Comparison of ENCODE assay signal across 1 cellular context in the genomic region with DNA sequence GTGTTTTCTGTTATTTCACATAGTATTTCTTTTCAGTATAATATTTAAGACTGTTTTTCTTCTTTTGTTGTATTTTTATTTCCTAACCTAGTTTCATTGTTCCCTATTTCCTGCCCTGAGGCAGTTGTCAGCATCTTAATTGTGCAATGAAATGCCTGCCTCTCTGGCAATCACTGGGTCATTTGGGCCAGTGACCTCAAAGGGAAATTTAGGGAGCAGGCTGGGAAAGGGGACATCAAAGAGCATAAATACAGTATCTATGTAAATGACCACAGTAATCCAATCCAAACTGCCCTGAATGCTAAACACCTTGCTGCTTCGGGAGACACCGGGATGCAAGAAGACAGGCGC.
TF ChIP-seq lines count a peak whose summit lies in the region.

No MANE protein-coding gene starts in this region.

TF ChIP-seq in SK-N-SH treated with all-trans-retinoic acid at 6 μM for 48 hours, 23 proteins besides CTCF, POLR2A, EP300 and RAD21 (continued from another document):
- TF ChIP-seq, protein P1, sequence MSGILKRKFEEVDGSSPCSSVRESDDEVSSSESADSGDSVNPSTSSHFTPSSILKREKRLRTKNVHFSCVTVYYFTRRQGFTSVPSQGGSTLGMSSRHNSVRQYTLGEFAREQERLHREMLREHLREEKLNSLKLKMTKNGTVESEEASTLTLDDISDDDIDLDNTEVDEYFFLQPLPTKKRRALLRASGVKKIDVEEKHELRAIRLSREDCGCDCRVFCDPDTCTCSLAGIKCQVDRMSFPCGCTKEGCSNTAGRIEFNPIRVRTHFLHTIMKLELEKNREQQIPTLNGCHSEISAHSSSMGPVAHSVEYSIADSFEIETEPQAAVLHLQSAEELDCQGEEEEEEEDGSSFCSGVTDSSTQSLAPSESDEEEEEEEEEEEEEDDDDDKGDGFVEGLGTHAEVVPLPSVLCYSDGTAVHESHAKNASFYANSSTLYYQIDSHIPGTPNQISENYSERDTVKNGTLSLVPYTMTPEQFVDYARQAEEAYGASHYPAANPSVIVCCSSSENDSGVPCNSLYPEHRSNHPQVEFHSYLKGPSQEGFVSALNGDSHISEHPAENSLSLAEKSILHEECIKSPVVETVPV (CRISPR knock-in tag; IDR thresholded peaks at IDR 0.05), result no peak
- no peak for TF ChIP-seq SNAI2 (CRISPR knock-in tag; IDR thresholded peaks at IDR 0.05)
- no peak for TF ChIP-seq ESRRG (CRISPR knock-in tag; IDR thresholded peaks at IDR 0.05)
- no peak for TF ChIP-seq ZFP30 (CRISPR knock-in tag; IDR thresholded peaks at IDR 0.05)
- TF ChIP-seq, protein P2, sequence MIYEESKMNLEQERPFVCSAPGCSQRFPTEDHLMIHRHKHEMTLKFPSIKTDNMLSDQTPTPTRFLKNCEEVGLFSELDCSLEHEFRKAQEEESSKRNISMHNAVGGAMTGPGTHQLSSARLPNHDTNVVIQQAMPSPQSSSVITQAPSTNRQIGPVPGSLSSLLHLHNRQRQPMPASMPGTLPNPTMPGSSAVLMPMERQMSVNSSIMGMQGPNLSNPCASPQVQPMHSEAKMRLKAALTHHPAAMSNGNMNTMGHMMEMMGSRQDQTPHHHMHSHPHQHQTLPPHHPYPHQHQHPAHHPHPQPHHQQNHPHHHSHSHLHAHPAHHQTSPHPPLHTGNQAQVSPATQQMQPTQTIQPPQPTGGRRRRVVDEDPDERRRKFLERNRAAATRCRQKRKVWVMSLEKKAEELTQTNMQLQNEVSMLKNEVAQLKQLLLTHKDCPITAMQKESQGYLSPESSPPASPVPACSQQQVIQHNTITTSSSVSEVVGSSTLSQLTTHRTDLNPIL (CRISPR knock-in tag; IDR thresholded peaks at IDR 0.05; ENCODE audit: low read depth), result no peak
